In the genomic region with DNA sequence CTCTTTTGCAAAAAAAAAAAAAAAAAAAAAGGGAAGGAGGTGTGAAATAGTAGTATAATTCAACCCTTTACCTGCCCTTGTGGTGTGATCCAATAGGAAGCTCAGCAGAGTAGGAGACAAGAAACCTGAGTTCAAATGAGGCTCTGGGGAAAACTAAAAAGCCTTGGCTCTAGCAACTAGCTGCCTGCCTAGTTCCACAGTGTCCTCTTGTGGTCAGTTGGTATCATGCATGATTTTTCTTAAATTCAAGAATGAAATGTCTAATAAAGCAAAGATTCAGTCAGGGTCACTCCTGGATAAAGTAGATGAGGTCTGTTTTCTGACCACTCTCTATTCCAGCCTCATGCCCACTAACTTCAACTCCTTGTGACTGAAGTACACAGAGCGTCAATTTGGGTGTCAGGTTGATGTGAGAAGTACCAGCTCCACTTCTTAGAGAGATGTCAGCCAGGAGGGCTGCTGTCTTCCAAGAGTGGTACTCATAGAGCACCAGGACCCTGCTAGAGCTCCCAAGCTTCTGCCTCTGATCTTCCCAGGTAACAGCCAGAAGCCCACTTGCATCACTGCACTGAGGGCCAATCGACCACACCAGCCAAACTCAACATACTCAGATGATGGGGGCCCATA, we compare ENCODE assay signal across 9 cellular contexts. TPM values are rescaled to one million over a fixed set of nuclear protein-coding genes. Genes with fewer than 3 reads are reported as not detected.
DNase-seq lines count a peak whose midpoint lies in the region; ATAC-seq and TF ChIP-seq lines count a peak whose summit lies in the region.
"Had no signal": no experiment of that assay in that cellular context is flagged by ENCODE, and none has a peak within 500 bp of the region (broad histone marks: within the 10 kb centered on the region; RNA-seq: fewer than 3 reads in every experiment).

No MANE protein-coding gene starts in this region.

- H3K27me3 ChIP-seq in KMS-11 (ENCODE audit: insufficient read depth, low read depth) = no peaks in the 10 kb centered on the region
- no peaks in the 10 kb centered on the region for H3K27me3 ChIP-seq in trophoblast cell (ENCODE audit: insufficient read depth, low read length)
- no peaks in the 10 kb centered on the region for H3K27me3 ChIP-seq in neuronal stem cell (ENCODE audit: control insufficient read depth in 3 of 3, insufficient read depth in 3 of 3, low read depth in 1 of 3, low read length in 3 of 3)

- CTCF ChIA-PET in activated naive CD4-positive, alpha-beta T cell treated with anti-CD3 and anti-CD28 coated beads, Interleukin-2, amount 10 ng/mL, durations not matched to agents 7 days and 5 days (lab: Charles Lee) = interaction anchor here (0.9 to 2.5 kb wide), 5 partner anchors 10 to 739 kb away, joined by 3 to 32 read pairs (median 5); a partner anchor contains a TSS

- H3K4ac ChIP-seq in trophoblast cell (ENCODE audit: low read depth, low read length) (no peak overlapping the region), neuronal stem cell (ENCODE audit: low read length) (no peak overlapping the region)

- H2BK120ac ChIP-seq in trophoblast cell (ENCODE audit: insufficient read depth, low read length, poor library complexity) = no peak overlapping the region
- no peak overlapping the region for H2BK120ac ChIP-seq in neuronal stem cell (ENCODE audit: low read depth, low read length)

- H2BK15ac ChIP-seq in neuronal stem cell (ENCODE audit: low read length) = no peak overlapping the region

- H3K9me3 ChIP-seq in trophoblast cell (ENCODE audit: insufficient read depth, low read depth, low read length) = no peaks in the 10 kb centered on the region
- H3K9me3 ChIP-seq in neuronal stem cell (replicated peaks in 1 of 2; ENCODE audit: control insufficient read depth in 2 of 2, insufficient read depth in 1 of 2, low read depth in 1 of 2, low read length in 2 of 2) = no peaks in the 10 kb centered on the region

- ATAC-seq in activated naive CD4-positive, alpha-beta T cell treated with anti-CD3 and anti-CD28 coated beads, Interleukin-2, amount 50 U/mL, for 72 hours = no peak

- H3K27ac ChIP-seq in KMS-11 (no peak overlapping the region), trophoblast cell (ENCODE audit: low read depth, low read length) (no peak overlapping the region), neuronal stem cell (replicated peaks; ENCODE audit: low read length) (no peak overlapping the region)

- H2AK5ac ChIP-seq in trophoblast cell (ENCODE audit: low read length) (no peak overlapping the region), neuronal stem cell (ENCODE audit: low read depth, low read length) (no peak overlapping the region)

- no peaks in the 10 kb centered on the region for H3K36me3 ChIP-seq in KMS-11 (ENCODE audit: insufficient read depth)
- H3K36me3 ChIP-seq in trophoblast cell (ENCODE audit: control insufficient read depth in 1 of 2, insufficient read depth in 2 of 2, low read length in 2 of 2) = no peaks in the 10 kb centered on the region
- no peaks in the 10 kb centered on the region for H3K36me3 ChIP-seq in neuronal stem cell (replicated peaks in 1 of 2; ENCODE audit: control insufficient read depth in 2 of 2, insufficient read depth in 2 of 2, low read length in 2 of 2)

- H3K23ac ChIP-seq in trophoblast cell (ENCODE audit: low read length) (no peak overlapping the region), neuronal stem cell (ENCODE audit: low read depth, low read length, poor library complexity) (no peak overlapping the region)

- H3K9ac ChIP-seq in KMS-11 = no peak overlapping the region
- no peak overlapping the region for H3K9ac ChIP-seq in trophoblast cell (ENCODE audit: low read length)
- H3K9ac ChIP-seq in neuronal stem cell (ENCODE audit: low read depth, low read length, poor library complexity) = no peak overlapping the region

- no peak overlapping the region for H3K4me2 ChIP-seq in KMS-11
- no peak overlapping the region for H3K4me2 ChIP-seq in trophoblast cell (ENCODE audit: low read length)
- H3K4me2 ChIP-seq in neuronal stem cell (ENCODE audit: insufficient read depth, low read length, poor library complexity, severe bottlenecking) = no peak overlapping the region

- H2AFZ ChIP-seq in KMS-11 (ENCODE audit: low read depth) = no peak overlapping the region
- H2AFZ ChIP-seq in trophoblast cell (ENCODE audit: insufficient read depth, low read length, poor library complexity) = no peak overlapping the region
- no peak overlapping the region for H2AFZ ChIP-seq in neuronal stem cell (ENCODE audit: low read length)

- no peaks in the 10 kb centered on the region for H3K9me3 Mint-ChIP-seq in activated naive CD4-positive, alpha-beta T cell treated with anti-CD3 and anti-CD28 coated beads, Interleukin-2, amount 10 ng/mL, durations not matched to agents 7 days and 5 days
- H3K9me3 Mint-ChIP-seq in activated naive CD4-positive, alpha-beta T cell treated with anti-CD3 and anti-CD28 coated beads, Interleukin-2, amount 50 U/mL, for 72 hours = no peaks in the 10 kb centered on the region
- H3K9me3 Mint-ChIP-seq in endothelial cell (ENCODE audit: unreplicated experiment) = no peaks in the 10 kb centered on the region

- H3K4me1 ChIP-seq in KMS-11 (ENCODE audit: low read depth, poor library complexity, severe bottlenecking) (no peaks in the 10 kb centered on the region), trophoblast cell (ENCODE audit: control insufficient read depth in 1 of 2, insufficient read depth in 2 of 2, low read length in 2 of 2) (peaks cover 4 to 7% of the 10 kb centered on the region in 2 experiments), neuronal stem cell (ENCODE audit: control insufficient read depth in 2 of 2, insufficient read depth in 1 of 2, low read depth in 1 of 2, low read length in 2 of 2) (peaks cover 0 to 2% of the 10 kb centered on the region in 2 donors)

- H4K8ac ChIP-seq in trophoblast cell (ENCODE audit: low read depth, low read length) = no peak overlapping the region
- H4K8ac ChIP-seq in neuronal stem cell (ENCODE audit: low read depth, low read length) = no peak overlapping the region

- H3K4me3 ChIP-seq in KMS-11 (IDR thresholded peaks at IDR 0.05; ENCODE audit: insufficient read depth, low read depth, low read length) = no peak overlapping the region
- no peak overlapping the region for H3K4me3 ChIP-seq in trophoblast cell (ENCODE audit: low read depth, low read length)
- H3K4me3 ChIP-seq in neuronal stem cell (ENCODE audit: low read length in 2 of 2) = no peak overlapping the region

- DNase-seq in activated naive CD4-positive, alpha-beta T cell treated with anti-CD3 and anti-CD28 coated beads, Interleukin-2, amount 10 ng/mL, durations not matched to agents 7 days and 5 days = peak; percentile 38
- no peak for DNase-seq in activated naive CD4-positive, alpha-beta T cell treated with anti-CD3 and anti-CD28 coated beads, Interleukin-2, amount 50 U/mL, for 72 hours (ENCODE audit: low spot score in 2 of 2)
- DNase-seq in OCI-M1 (lab: John Stamatoyannopoulos, UW) (peak; percentile 55), endothelial cell (ENCODE audit: low spot score) (peak; percentile 42), trophoblast cell (peak; percentile 42 to 82), neuronal stem cell (ENCODE audit: low spot score) (no peak)
- DNase-seq in central memory CD4-positive, alpha-beta T cell = no peak

- peaks cover 20% of the 10 kb centered on the region for H3K27me3 Mint-ChIP-seq in activated naive CD4-positive, alpha-beta T cell treated with anti-CD3 and anti-CD28 coated beads, Interleukin-2, amount 10 ng/mL, durations not matched to agents 7 days and 5 days
- H3K27me3 Mint-ChIP-seq in endothelial cell (ENCODE audit: unreplicated experiment) = no peaks in the 10 kb centered on the region
- H3K27me3 Mint-ChIP-seq: activated naive CD8-positive, alpha-beta T cell had no signal

- H3K14ac ChIP-seq in trophoblast cell (ENCODE audit: low read length) = no peak overlapping the region
- H3K14ac ChIP-seq in neuronal stem cell (ENCODE audit: low read length) = no peak overlapping the region

- H3K36me3 Mint-ChIP-seq in activated naive CD4-positive, alpha-beta T cell treated with anti-CD3 and anti-CD28 coated beads, Interleukin-2, amount 10 ng/mL, durations not matched to agents 7 days and 5 days = peaks cover under 1% of the 10 kb centered on the region
- no peaks in the 10 kb centered on the region for H3K36me3 Mint-ChIP-seq in activated naive CD4-positive, alpha-beta T cell treated with anti-CD3 and anti-CD28 coated beads, Interleukin-2, amount 50 U/mL, for 72 hours
- H3K36me3 Mint-ChIP-seq in endothelial cell (ENCODE audit: low read depth, unreplicated experiment) = no peaks in the 10 kb centered on the region
- H3K36me3 Mint-ChIP-seq: activated naive CD8-positive, alpha-beta T cell had no signal

- H3K4me1 Mint-ChIP-seq in activated naive CD4-positive, alpha-beta T cell treated with anti-CD3 and anti-CD28 coated beads, Interleukin-2, amount 10 ng/mL, durations not matched to agents 7 days and 5 days = peaks cover 6% of the 10 kb centered on the region
- H3K4me1 Mint-ChIP-seq in endothelial cell (ENCODE audit: unreplicated experiment) = no peaks in the 10 kb centered on the region

- no peak overlapping the region for H4K12ac ChIP-seq in trophoblast cell (ENCODE audit: low read depth, low read length)

- H3K4me3 Mint-ChIP-seq in activated naive CD4-positive, alpha-beta T cell treated with anti-CD3 and anti-CD28 coated beads, Interleukin-2, amount 10 ng/mL, durations not matched to agents 7 days and 5 days = no peak overlapping the region
- H3K4me3 Mint-ChIP-seq in endothelial cell (ENCODE audit: unreplicated experiment) = no peak overlapping the region
- H3K4me3 Mint-ChIP-seq: activated naive CD8-positive, alpha-beta T cell had no signal

- TF ChIP-seq CTCF in KMS-11 (conservative IDR thresholded peaks at IDR 0.05; ENCODE audit: low read depth, low read length) = peak; percentile 95
- peak; percentile 81 for TF ChIP-seq CTCF in endothelial cell (IDR thresholded peaks at IDR 0.05; ENCODE audit: unreplicated experiment)

- peaks cover 10% of the 10 kb centered on the region for H3K79me1 ChIP-seq in trophoblast cell (ENCODE audit: low read length)
- H3K79me1 ChIP-seq in neuronal stem cell (ENCODE audit: low read depth, low read length) = no peaks in the 10 kb centered on the region

- no peak overlapping the region for H3K27ac Mint-ChIP-seq in activated naive CD4-positive, alpha-beta T cell treated with anti-CD3 and anti-CD28 coated beads, Interleukin-2, amount 10 ng/mL, durations not matched to agents 7 days and 5 days
- no peak overlapping the region for H3K27ac Mint-ChIP-seq in activated naive CD4-positive, alpha-beta T cell treated with anti-CD3 and anti-CD28 coated beads, Interleukin-2, amount 50 U/mL, for 72 hours
- no peak overlapping the region for H3K27ac Mint-ChIP-seq in endothelial cell (ENCODE audit: unreplicated experiment)
- H3K27ac Mint-ChIP-seq: activated naive CD8-positive, alpha-beta T cell had no signal

- no peak overlapping the region for H2BK5ac ChIP-seq in trophoblast cell (ENCODE audit: low read depth, low read length, poor library complexity)
- H2BK5ac ChIP-seq in neuronal stem cell (ENCODE audit: low read length) = no peak overlapping the region

- no peak overlapping the region for H3K18ac ChIP-seq in trophoblast cell (ENCODE audit: low read length)
- no peak overlapping the region for H3K18ac ChIP-seq in neuronal stem cell (ENCODE audit: low read length)

- WGBS in trophoblast cell (ENCODE audit: extremely low coverage, insufficient coverage, insufficient read length) = no CpG with 5 or more reads among the region's 2 CpGs
- no CpG with 5 or more reads among the region's 2 CpGs for WGBS in neuronal stem cell (ENCODE audit: extremely low coverage in 2 of 2, insufficient read length in 2 of 2, insufficient replicate concordance in 1 of 2), 2 donors

- H3K79me2 ChIP-seq in KMS-11 (ENCODE audit: insufficient read depth, low read depth) = no peaks in the 10 kb centered on the region
- no peaks in the 10 kb centered on the region for H3K79me2 ChIP-seq in trophoblast cell (ENCODE audit: control insufficient read depth, insufficient read depth, low read length, poor library complexity)

- no peak overlapping the region for H4K91ac ChIP-seq in trophoblast cell (ENCODE audit: low read depth, low read length)
- no peak overlapping the region for H4K91ac ChIP-seq in neuronal stem cell (ENCODE audit: low read depth, low read length, poor library complexity)

- H4K20me1 ChIP-seq in KMS-11 (ENCODE audit: insufficient read depth) = no peaks in the 10 kb centered on the region

- H2BK12ac ChIP-seq in trophoblast cell (ENCODE audit: low read length) = no peak overlapping the region
- no peak overlapping the region for H2BK12ac ChIP-seq in neuronal stem cell (ENCODE audit: low read length)

RNA-seq across cellular contexts. Expression of a gene that starts 10.5 kb away (rescaled TPM):
- total RNA-seq in activated naive CD4-positive, alpha-beta T cell treated with anti-CD3 and anti-CD28 coated beads, Interleukin-2, amount 50 U/mL, for 72 hours = 100 to 1,000 TPM in 1 of 2 donors, 10 to 100 TPM in 1; 98.1 to 125 TPM
- total RNA-seq in endothelial cell (ENCODE audit: unreplicated experiment) = 50.5 TPM
- 126 and 134 TPM in 2 replicates for polyA plus RNA-seq in trophoblast cell (2013)
- polyA plus RNA-seq in neuronal stem cell (2013, experiment 1 of 2) = 258 TPM
- polyA plus RNA-seq in neuronal stem cell (2013, experiment 2 of 2) = 279 TPM

RNA-seq across cellular contexts. Expression of a gene that starts 15.6 kb away (rescaled TPM):
- 10 to 100 TPM; 56.2 to 62.5 TPM for total RNA-seq in activated naive CD4-positive, alpha-beta T cell treated with anti-CD3 and anti-CD28 coated beads, Interleukin-2, amount 50 U/mL, for 72 hours
- 43.7 TPM for total RNA-seq in endothelial cell (ENCODE audit: unreplicated experiment)
- polyA plus RNA-seq in trophoblast cell (2013) = 19.8 and 22.5 TPM in 2 replicates
- polyA plus RNA-seq in neuronal stem cell (2013, experiment 1 of 2) = 12.8 TPM
- polyA plus RNA-seq in neuronal stem cell (2013, experiment 2 of 2) = 12.2 TPM

Comparison
In these comparisons a context has a peak if more than half of its experiments do, and no peak if none do; other contexts are left out.
1. DNase-seq: peak in activated naive CD4-positive, alpha-beta T cell treated with anti-CD3 and anti-CD28 coated beads, Interleukin-2, amount 10 ng/mL, durations not matched to agents 7 days and 5 days (single experiment), OCI-M1 (single experiment), endothelial cell (single experiment) and trophoblast cell (2 of 2); none in activated naive CD4-positive, alpha-beta T cell treated with anti-CD3 and anti-CD28 coated beads, Interleukin-2, amount 50 U/mL, for 72 hours (0 of 2), neuronal stem cell (single experiment) and central memory CD4-positive, alpha-beta T cell (single experiment).